2 cellular contexts compared by ENCODE assay signal in the genomic region with DNA sequence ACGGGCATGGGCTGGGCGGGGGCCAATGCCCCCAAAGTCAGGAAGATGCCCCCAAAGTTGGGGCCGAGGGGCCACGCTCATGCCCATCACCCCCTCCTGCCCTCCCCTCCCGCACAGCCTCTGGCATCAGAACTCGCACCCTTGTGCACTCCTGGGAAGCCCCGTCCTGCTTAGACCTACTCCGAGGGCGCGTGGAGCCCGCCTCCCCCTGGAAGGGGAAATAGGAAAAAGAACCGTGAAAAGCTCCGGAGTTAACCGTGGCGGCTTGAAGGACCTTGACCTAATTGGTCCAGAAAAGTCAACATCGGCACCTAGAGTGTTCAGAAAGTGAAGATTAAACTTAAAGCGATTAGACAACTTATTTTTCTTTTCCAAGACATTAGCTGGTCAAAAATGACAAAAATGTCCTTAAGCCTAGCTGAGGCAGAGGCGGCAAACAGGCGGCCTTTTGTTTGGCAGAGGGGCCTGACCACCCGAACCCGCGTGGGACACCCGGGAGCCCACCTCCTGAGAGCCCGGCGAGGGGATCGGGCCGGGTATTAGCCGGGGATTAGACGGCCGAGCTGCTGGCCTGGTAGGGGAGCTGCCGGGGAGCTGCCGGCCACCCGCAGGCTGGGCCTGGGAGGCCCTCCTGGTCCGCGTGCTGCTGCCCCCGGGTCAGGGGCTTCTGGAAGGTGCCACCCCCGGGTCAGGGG.
TF ChIP-seq lines count a peak whose summit lies in the region.

No MANE protein-coding gene starts in this region.

TF ChIP-seq in H1, 55 proteins besides CTCF, POLR2A, EP300 and RAD21:
- TF ChIP-seq GTF2F1 (IDR thresholded peaks at IDR 0.05; ENCODE audit: borderline replicate concordance, low read depth, low read length): no peak
- TF ChIP-seq SP1 (IDR thresholded peaks at IDR 0.05; ENCODE audit: low read depth, low read length): no peak
- no peak for TF ChIP-seq NRF1 (IDR thresholded peaks at IDR 0.05; ENCODE audit: low read depth, low read length)
- no peak for TF ChIP-seq EZH2 (IDR thresholded peaks at IDR 0.05; ENCODE audit: low read depth, low read length, severe bottlenecking)
- no peak for TF ChIP-seq SP2 (IDR thresholded peaks at IDR 0.05; ENCODE audit: low read length)
- TF ChIP-seq, protein P1, sequence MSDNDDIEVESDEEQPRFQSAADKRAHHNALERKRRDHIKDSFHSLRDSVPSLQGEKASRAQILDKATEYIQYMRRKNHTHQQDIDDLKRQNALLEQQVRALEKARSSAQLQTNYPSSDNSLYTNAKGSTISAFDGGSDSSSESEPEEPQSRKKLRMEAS (IDR thresholded peaks at IDR 0.05): no peak
- no peak for TF ChIP-seq KDM5A (IDR thresholded peaks at IDR 0.05; ENCODE audit: low read length)
TF ChIP-seq in H1: peak in this region for 0.

TF ChIP-seq in SK-N-SH treated with all-trans-retinoic acid at 6 μM for 48 hours, 23 proteins besides CTCF, POLR2A, EP300 and RAD21:
- TF ChIP-seq, protein P2, sequence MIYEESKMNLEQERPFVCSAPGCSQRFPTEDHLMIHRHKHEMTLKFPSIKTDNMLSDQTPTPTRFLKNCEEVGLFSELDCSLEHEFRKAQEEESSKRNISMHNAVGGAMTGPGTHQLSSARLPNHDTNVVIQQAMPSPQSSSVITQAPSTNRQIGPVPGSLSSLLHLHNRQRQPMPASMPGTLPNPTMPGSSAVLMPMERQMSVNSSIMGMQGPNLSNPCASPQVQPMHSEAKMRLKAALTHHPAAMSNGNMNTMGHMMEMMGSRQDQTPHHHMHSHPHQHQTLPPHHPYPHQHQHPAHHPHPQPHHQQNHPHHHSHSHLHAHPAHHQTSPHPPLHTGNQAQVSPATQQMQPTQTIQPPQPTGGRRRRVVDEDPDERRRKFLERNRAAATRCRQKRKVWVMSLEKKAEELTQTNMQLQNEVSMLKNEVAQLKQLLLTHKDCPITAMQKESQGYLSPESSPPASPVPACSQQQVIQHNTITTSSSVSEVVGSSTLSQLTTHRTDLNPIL (CRISPR knock-in tag; IDR thresholded peaks at IDR 0.05; ENCODE audit: low read depth): no peak
- TF ChIP-seq ZFP30 (CRISPR knock-in tag; IDR thresholded peaks at IDR 0.05): no peak
- TF ChIP-seq OSR1 (CRISPR knock-in tag; IDR thresholded peaks at IDR 0.05): no peak
- no peak for TF ChIP-seq ZNF8 (CRISPR knock-in tag; IDR thresholded peaks at IDR 0.05)
- TF ChIP-seq, protein P3, sequence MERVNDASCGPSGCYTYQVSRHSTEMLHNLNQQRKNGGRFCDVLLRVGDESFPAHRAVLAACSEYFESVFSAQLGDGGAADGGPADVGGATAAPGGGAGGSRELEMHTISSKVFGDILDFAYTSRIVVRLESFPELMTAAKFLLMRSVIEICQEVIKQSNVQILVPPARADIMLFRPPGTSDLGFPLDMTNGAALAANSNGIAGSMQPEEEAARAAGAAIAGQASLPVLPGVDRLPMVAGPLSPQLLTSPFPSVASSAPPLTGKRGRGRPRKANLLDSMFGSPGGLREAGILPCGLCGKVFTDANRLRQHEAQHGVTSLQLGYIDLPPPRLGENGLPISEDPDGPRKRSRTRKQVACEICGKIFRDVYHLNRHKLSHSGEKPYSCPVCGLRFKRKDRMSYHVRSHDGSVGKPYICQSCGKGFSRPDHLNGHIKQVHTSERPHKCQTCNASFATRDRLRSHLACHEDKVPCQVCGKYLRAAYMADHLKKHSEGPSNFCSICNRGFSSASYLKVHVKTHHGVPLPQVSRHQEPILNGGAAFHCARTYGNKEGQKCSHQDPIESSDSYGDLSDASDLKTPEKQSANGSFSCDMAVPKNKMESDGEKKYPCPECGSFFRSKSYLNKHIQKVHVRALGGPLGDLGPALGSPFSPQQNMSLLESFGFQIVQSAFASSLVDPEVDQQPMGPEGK (CRISPR knock-in tag; IDR thresholded peaks at IDR 0.05; ENCODE audit: borderline replicate concordance): no peak
- TF ChIP-seq PPARA (CRISPR knock-in tag; IDR thresholded peaks at IDR 0.05; ENCODE audit: borderline replicate concordance): no peak
- TF ChIP-seq ZFP3 (CRISPR knock-in tag; IDR thresholded peaks at IDR 0.05): no peak
- TF ChIP-seq CSDC2 (CRISPR knock-in tag; IDR thresholded peaks at IDR 0.05): no peak
- TF ChIP-seq ZC3H10 (CRISPR knock-in tag; IDR thresholded peaks at IDR 0.05): no peak
- TF ChIP-seq RARB (CRISPR knock-in tag; IDR thresholded peaks at IDR 0.05): no peak
- no peak for TF ChIP-seq GLIS3 (CRISPR knock-in tag; IDR thresholded peaks at IDR 0.05)
- no peak for TF ChIP-seq ZNF565 (CRISPR knock-in tag; conservative IDR thresholded peaks at IDR 0.05; ENCODE audit: low read depth)
- no peak for TF ChIP-seq TCF4 (CRISPR knock-in tag; IDR thresholded peaks at IDR 0.05; ENCODE audit: borderline replicate concordance)
- TF ChIP-seq ISL1 (CRISPR knock-in tag; IDR thresholded peaks at IDR 0.05): no peak
- TF ChIP-seq, protein P4, sequence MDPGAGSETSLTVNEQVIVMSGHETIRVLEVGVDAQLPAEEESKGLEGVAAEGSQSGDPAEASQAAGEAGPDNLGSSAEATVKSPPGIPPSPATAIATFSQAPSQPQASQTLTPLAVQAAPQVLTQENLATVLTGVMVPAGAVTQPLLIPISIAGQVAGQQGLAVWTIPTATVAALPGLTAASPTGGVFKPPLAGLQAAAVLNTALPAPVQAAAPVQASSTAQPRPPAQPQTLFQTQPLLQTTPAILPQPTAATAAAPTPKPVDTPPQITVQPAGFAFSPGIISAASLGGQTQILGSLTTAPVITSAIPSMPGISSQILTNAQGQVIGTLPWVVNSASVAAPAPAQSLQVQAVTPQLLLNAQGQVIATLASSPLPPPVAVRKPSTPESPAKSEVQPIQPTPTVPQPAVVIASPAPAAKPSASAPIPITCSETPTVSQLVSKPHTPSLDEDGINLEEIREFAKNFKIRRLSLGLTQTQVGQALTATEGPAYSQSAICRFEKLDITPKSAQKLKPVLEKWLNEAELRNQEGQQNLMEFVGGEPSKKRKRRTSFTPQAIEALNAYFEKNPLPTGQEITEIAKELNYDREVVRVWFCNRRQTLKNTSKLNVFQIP (CRISPR knock-in tag; IDR thresholded peaks at IDR 0.05; ENCODE audit: borderline replicate concordance, low read depth): no peak
